In the genomic region with DNA sequence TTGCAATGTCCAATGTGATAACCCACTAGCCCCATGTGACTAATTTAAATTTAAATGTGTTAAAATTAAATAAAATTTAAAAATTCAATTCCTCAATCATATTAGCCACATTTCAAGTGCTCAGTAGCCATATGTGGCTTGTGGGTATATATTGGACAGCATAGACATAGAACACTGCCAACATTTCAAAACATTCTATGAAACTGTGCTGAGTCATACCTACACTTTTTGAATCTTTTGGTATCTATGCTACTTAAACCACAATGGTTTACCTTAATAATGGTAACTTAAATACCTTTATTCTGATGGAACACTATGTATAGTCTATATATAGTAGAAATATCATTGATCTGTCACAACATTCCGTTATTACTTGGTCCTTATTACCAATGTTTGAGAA, we compare ENCODE assay signal across 24 cellular contexts.
"Had no signal": no experiment of that assay in that cellular context is flagged by ENCODE, and none has a peak within 500 bp of the region (broad histone marks: within the 10 kb centered on the region; RNA-seq: fewer than 3 reads in every experiment).

No MANE protein-coding gene starts in this region.

- H3K4me3 ChIP-seq: gastroesophageal sphincter, heart left ventricle, lung, pancreas, right lobe of liver, stomach, vagina had no signal

- H3K36me3 ChIP-seq: brain microvascular endothelial cell, gastroesophageal sphincter, heart left ventricle, pancreas, right lobe of liver, stomach, vagina had no signal

- H3K27me3 ChIP-seq: brain microvascular endothelial cell, gastroesophageal sphincter, heart left ventricle, pancreas, right lobe of liver, stomach, vagina had no signal

- FAIRE-seq: endometrium, kidney, pancreas, small intestine had no signal

- DNase-seq: activated CD4-positive, alpha-beta T cell treated with anti-CD3 and anti-CD28 coated beads for 48 hours; activated CD4-positive, CD25-positive, alpha-beta regulatory T cell; activated CD8-positive, alpha-beta T cell treated with anti-CD3 and anti-CD28 coated beads for 36 hours; activated effector memory CD4-positive, alpha-beta T cell treated with Interleukin-2 at 50 U/mL for 16 hours; activated naive CD4-positive, alpha-beta T cell treated with anti-CD3 and anti-CD28 coated beads, Interleukin-2, amount 50 U/mL, for 16 hours; activated T-cell treated with anti-CD3 and anti-CD28 coated beads, Interleukin-2, amount 50 U/mL, for 24 hours; aorta; brain microvascular endothelial cell; cortex of kidney; heart left ventricle; kidney; natural killer cell; pancreas; right lobe of liver; small intestine; stimulated activated CD4-positive, alpha-beta T cell treated with anti-CD3 and anti-CD28 coated beads, Interleukin-4, amount 100 ng/mL, for 1 hour; stomach; trophoblast cell had no signal

- ATAC-seq: activated CD8-positive, alpha-beta T cell treated with anti-CD3 and anti-CD28 coated beads for 36 hours; esophagus mucosa; gastroesophageal sphincter; heart left ventricle; left lobe of liver; natural killer cell; pancreas; right lobe of liver had no signal

- H3K27ac ChIP-seq: brain microvascular endothelial cell, gastroesophageal sphincter, heart left ventricle, pancreas, right lobe of liver, stomach, vagina had no signal

- H3K9me3 ChIP-seq: pancreas, right lobe of liver, vagina had no signal

- H3K4me1 ChIP-seq: gastroesophageal sphincter, heart left ventricle, pancreas, right lobe of liver, stomach, vagina had no signal
